9 cellular contexts compared by ENCODE assay signal in the genomic region with DNA sequence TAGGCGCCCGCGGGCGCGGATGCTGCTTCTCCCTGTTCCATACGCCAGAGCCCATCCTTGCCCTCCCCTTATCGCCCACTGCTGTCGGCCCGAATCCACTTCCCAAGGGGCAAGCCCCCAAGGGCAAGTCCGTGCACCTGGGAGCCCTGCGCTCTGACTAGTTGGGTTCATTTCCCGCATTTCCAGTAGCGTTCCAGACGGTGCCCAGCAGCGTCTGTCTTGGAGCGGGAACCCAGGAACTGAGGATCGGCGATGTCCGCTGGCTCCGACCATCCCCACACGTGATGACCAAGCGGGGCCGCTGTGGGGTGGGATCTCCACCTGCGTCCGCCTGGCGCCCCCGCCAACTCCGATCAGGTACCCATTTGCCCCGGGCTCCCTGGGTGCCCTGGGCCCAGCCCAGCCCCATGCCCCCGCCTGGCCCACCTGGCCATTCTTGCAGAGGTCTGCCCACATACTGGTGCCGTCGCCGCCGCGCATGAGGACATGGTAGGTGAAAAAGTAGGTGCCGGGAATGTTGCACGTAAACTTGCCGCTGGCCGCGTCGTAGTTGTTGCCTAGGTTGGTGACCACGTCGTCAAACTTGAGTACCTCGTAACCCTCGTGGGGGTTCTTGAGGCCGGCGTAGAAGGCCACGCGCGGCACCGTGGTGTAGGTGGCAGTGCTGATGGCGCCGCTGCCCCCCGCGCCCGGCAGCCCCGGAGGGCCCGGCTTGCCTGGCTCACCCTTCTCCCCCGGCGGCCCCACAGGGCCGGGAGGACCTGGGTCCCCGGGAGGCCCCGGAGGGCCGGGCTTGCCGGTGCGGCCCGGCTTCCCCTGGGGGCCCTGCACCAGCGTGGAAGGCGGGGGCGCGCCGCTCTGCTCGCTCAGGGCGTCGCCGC. TPM values are rescaled to one million over a fixed set of nuclear protein-coding genes. Genes with fewer than 3 reads are reported as not detected.
DNase-seq lines count a peak whose midpoint lies in the region; ATAC-seq and TF ChIP-seq lines count a peak whose summit lies in the region.
"Had no signal": no experiment of that assay in that cellular context is flagged by ENCODE, and none has a peak within 500 bp of the region (broad histone marks: within the 10 kb centered on the region; RNA-seq: fewer than 3 reads in every experiment).

No MANE protein-coding gene starts in this region.

- TF ChIP-seq EP300 in neural cell (conservative IDR thresholded peaks at IDR 0.05; ENCODE audit: poor library complexity, severe bottlenecking) = no peak

- TF ChIP-seq CTCF in chondrocyte (IDR thresholded peaks at IDR 0.05) (no peak), neural cell (IDR thresholded peaks at IDR 0.05; ENCODE audit: poor library complexity, severe bottlenecking) (no peak), brain microvascular endothelial cell (IDR thresholded peaks at IDR 0.05; ENCODE audit: low read depth, low read length, missing control alignments) (no peak)

- peak overlapping the region; percentile 89 to 99 (median 98) for H3K4me2 ChIP-seq in BLaER1 treated with 17β-estradiol and CSF1 and Interleukin-3, amounts not matched to agents 10 nM and 100 nM
- H3K4me2 ChIP-seq in neural cell (ENCODE audit: low read length) = no peak overlapping the region

- H3K4me1 ChIP-seq in BLaER1 treated with 17β-estradiol and CSF1 and Interleukin-3, amounts not matched to agents 10 nM and 100 nM = peaks cover 30 to 63% (median 58%) of the 10 kb centered on the region in 10 experiments

- H3K4me1 Mint-ChIP-seq in chondrocyte (ENCODE audit: low read depth) = peaks cover 19% of the 10 kb centered on the region
- peaks cover 18% of the 10 kb centered on the region for H3K4me1 Mint-ChIP-seq in T-helper 2 cell treated with Interferon-gamma antibody and Interleukin-4, amounts not matched to agents 5 μg/mL and 100 μg/mL, for 36 hours (ENCODE audit: low read depth)

- H3K4me3 Mint-ChIP-seq in chondrocyte (ENCODE audit: unreplicated experiment) = peak overlapping the region; percentile 19
- no peak overlapping the region for H3K4me3 Mint-ChIP-seq in T-helper 2 cell treated with Interferon-gamma antibody and Interleukin-4, amounts not matched to agents 5 μg/mL and 100 μg/mL, for 36 hours

- DNase-seq in chondrocyte (ENCODE audit: low spot score) (no peak), brain microvascular endothelial cell (no peak), HuH-7.5 (ENCODE audit: low spot score) (no peak)
- no peak for DNase-seq in T-helper 2 cell treated with Interferon-gamma antibody and Interleukin-4, amounts not matched to agents 5 μg/mL and 100 μg/mL, for 36 hours (ENCODE audit: low spot score)

- H3K9ac ChIP-seq in BLaER1 treated with 17β-estradiol and CSF1 and Interleukin-3, amounts not matched to agents 10 nM and 100 nM = peak overlapping the region in 7 of 11 experiments; percentile 23 to 65 (median 51); a peak in 9 of 22 replicates
- H3K9ac ChIP-seq in neural cell (ENCODE audit: low read length) = no peak overlapping the region

- H3K36me3 Mint-ChIP-seq in chondrocyte (ENCODE audit: low read depth) = no peaks in the 10 kb centered on the region
- H3K36me3 Mint-ChIP-seq in T-helper 2 cell treated with Interferon-gamma antibody and Interleukin-4, amounts not matched to agents 5 μg/mL and 100 μg/mL, for 36 hours (ENCODE audit: low read depth) = peaks cover 2% of the 10 kb centered on the region

- H3K9me3 ChIP-seq in BLaER1 treated with 17β-estradiol and CSF1 and Interleukin-3, amounts not matched to agents 10 nM and 100 nM (replicated peaks in 1 of 11) = no peaks in the 10 kb centered on the region
- no peaks in the 10 kb centered on the region for H3K9me3 ChIP-seq in neural cell (ENCODE audit: low read length)
- H3K9me3 ChIP-seq: gastroesophageal sphincter had no signal

- TF ChIP-seq RAD21 in neural cell (conservative IDR thresholded peaks at IDR 0.05) = no peak

- no peaks in the 10 kb centered on the region for H3K9me2 ChIP-seq in neural cell (ENCODE audit: insufficient read depth, low read length)

- ATAC-seq in GM18868 (IDR thresholded peaks at IDR 0.05; ENCODE audit: unreplicated experiment) (peak; percentile 22), GM19328 (IDR thresholded peaks at IDR 0.05; ENCODE audit: unreplicated experiment) (no peak)

- no peaks in the 10 kb centered on the region for H3K79me2 ChIP-seq in neural cell (replicated peaks; ENCODE audit: insufficient read depth, low read length)

- H3K36me3 ChIP-seq in BLaER1 treated with 17β-estradiol and CSF1 and Interleukin-3, amounts not matched to agents 10 nM and 100 nM = no peaks in the 10 kb centered on the region
- H3K36me3 ChIP-seq in neural cell (ENCODE audit: insufficient read depth, low read length) (no peaks in the 10 kb centered on the region), brain microvascular endothelial cell (replicated peaks) (no peaks in the 10 kb centered on the region)
- H3K36me3 ChIP-seq: gastroesophageal sphincter had no signal

- no peak overlapping the region for H3K27ac Mint-ChIP-seq in chondrocyte (ENCODE audit: unreplicated experiment)
- H3K27ac Mint-ChIP-seq in T-helper 2 cell treated with Interferon-gamma antibody and Interleukin-4, amounts not matched to agents 5 μg/mL and 100 μg/mL, for 36 hours = no peak overlapping the region

- no peaks in the 10 kb centered on the region for H3K9me3 Mint-ChIP-seq in chondrocyte (ENCODE audit: low read depth)
- H3K9me3 Mint-ChIP-seq in T-helper 2 cell treated with Interferon-gamma antibody and Interleukin-4, amounts not matched to agents 5 μg/mL and 100 μg/mL, for 36 hours = no peaks in the 10 kb centered on the region

- H3K4me3 ChIP-seq in BLaER1 treated with 17β-estradiol and CSF1 and Interleukin-3, amounts not matched to agents 10 nM and 100 nM = peak overlapping the region; percentile 53 to 71 (median 58)
- no peak overlapping the region for H3K4me3 ChIP-seq in neural cell (ENCODE audit: low read length)
- no peak overlapping the region for H3K4me3 ChIP-seq in brain microvascular endothelial cell (ENCODE audit: low read depth, low read length)

- in situ Hi-C loops in brain microvascular endothelial cell (cut with HindIII; ENCODE audit: low pct_ligation_motif_present, low sequenced_read_pairs) = no loop called here

- H3K27me3 Mint-ChIP-seq in chondrocyte (ENCODE audit: low read depth) = peaks cover 29% of the 10 kb centered on the region
- H3K27me3 Mint-ChIP-seq in T-helper 2 cell treated with Interferon-gamma antibody and Interleukin-4, amounts not matched to agents 5 μg/mL and 100 μg/mL, for 36 hours (ENCODE audit: low read depth) = peaks cover 80% of the 10 kb centered on the region

- H4K20me1 ChIP-seq in BLaER1 treated with 17β-estradiol and CSF1 and Interleukin-3, amounts not matched to agents 10 nM and 100 nM = peaks cover 0 to 45% (median 22%) of the 10 kb centered on the region in 11 experiments; a peak in 18 of 22 replicates
- no peaks in the 10 kb centered on the region for H4K20me1 ChIP-seq in neural cell (ENCODE audit: insufficient read depth)

- no peak overlapping the region for H2AFZ ChIP-seq in neural cell (ENCODE audit: low read depth, low read length)

- no peak overlapping the region for H3K27ac ChIP-seq in BLaER1 treated with 17β-estradiol and CSF1 and Interleukin-3, amounts not matched to agents 10 nM and 100 nM
- H3K27ac ChIP-seq in neural cell (ENCODE audit: low read length) (no peak overlapping the region), brain microvascular endothelial cell (no peak overlapping the region)
- H3K27ac ChIP-seq: gastroesophageal sphincter had no signal

- H3F3A ChIP-seq in neural cell (ENCODE audit: insufficient read depth, low read length, poor library complexity, severe bottlenecking) = no peaks in the 10 kb centered on the region

- H3K27me3 ChIP-seq in BLaER1 treated with 17β-estradiol and CSF1 and Interleukin-3, amounts not matched to agents 10 nM and 100 nM = peaks cover 64 to 80% (median 66%) of the 10 kb centered on the region in 11 experiments
- H3K27me3 ChIP-seq in neural cell (ENCODE audit: insufficient read depth, low read depth, low read length) (peaks cover 67% of the 10 kb centered on the region), brain microvascular endothelial cell (replicated peaks) (peaks cover 39% of the 10 kb centered on the region)

TF ChIP-seq in neural cell, 6 proteins besides CTCF, POLR2A, EP300 and RAD21:
- TF ChIP-seq EZH2 (IDR thresholded peaks at IDR 0.05; ENCODE audit: borderline replicate concordance, insufficient read depth, low read length, poor library complexity, severe bottlenecking) (peak; percentile 59), MXI1 (conservative IDR thresholded peaks at IDR 0.05; ENCODE audit: poor library complexity, severe bottlenecking) (no peak)

RNA-seq across cellular contexts. Expression of gene C1QL1, which starts 0.8 kb away (rescaled TPM):
- 1.6 to 2.8 TPM (median 2.0 TPM) in 3 replicates for total RNA-seq in chondrocyte
- polyA plus RNA-seq in neural cell = 0.19 TPM in 1 of 2 replicates, not detected in the other
- not detected in 2 replicates for polyA minus RNA-seq in neural cell

RNA-seq across cellular contexts. Expression of gene KIF18B, which starts 19.7 kb away (rescaled TPM):
- total RNA-seq in chondrocyte = 3.9 to 7.7 TPM (median 5.2 TPM) in 3 replicates
- polyA plus RNA-seq in neural cell = 0.10 and 0.26 TPM in 2 replicates
- polyA minus RNA-seq in neural cell = 0.23 and 1.2 TPM in 2 replicates

RNA-seq across cellular contexts. Expression of gene GFAP, which starts 52.0 kb away (rescaled TPM):
- total RNA-seq in chondrocyte = 0.55 to 1.0 TPM in 2 of 3 replicates, not detected in the other
- polyA plus RNA-seq in neural cell = not detected in 2 replicates
- polyA minus RNA-seq in neural cell = not detected in 2 replicates

Comparison
In these comparisons a context has a peak if more than half of its experiments do, and no peak if none do; other contexts are left out.
1. H3K4me3 ChIP-seq: peak in BLaER1 treated with 17β-estradiol and CSF1 and Interleukin-3, amounts not matched to agents 10 nM and 100 nM (10 of 10); none in neural cell (single experiment) and brain microvascular endothelial cell (single experiment).